ENCODE assay signal across 12 cellular contexts in genomic region chr10:75450654-75451419, GRCh38. TPM values are rescaled to one million over a fixed set of nuclear protein-coding genes. Genes with fewer than 3 reads are reported as not detected.
"Had no signal": no experiment of that assay in that cellular context is flagged by ENCODE, and none has a peak within 500 bp of the region (broad histone marks: within the 10 kb centered on the region; RNA-seq: fewer than 3 reads in every experiment).

No MANE protein-coding gene starts in this region.

- H3K27ac ChIP-seq: cardiac muscle cell, right atrium auricular region, thyroid gland, uterus had no signal

- H3K4me3 Mint-ChIP-seq: activated CD8-positive, alpha-beta T cell treated with anti-CD3 and anti-CD28 coated beads for 36 hours had no signal

- H3K9me3 ChIP-seq: right atrium auricular region, thyroid gland, uterus had no signal

- DNase-seq: activated CD4-positive, alpha-beta T cell treated with anti-CD3 and anti-CD28 coated beads for 4 hours; activated CD8-positive, alpha-beta memory T cell treated with anti-CD3 and anti-CD28 coated beads, Interleukin-2, amount 50 U/mL, for 4 hours; activated CD8-positive, alpha-beta T cell treated with anti-CD3 and anti-CD28 coated beads for 36 hours; activated naive CD4-positive, alpha-beta T cell; heart left ventricle; kidney; small intestine; T1000; thyroid gland; uterus had no signal

- H3K36me3 ChIP-seq: cardiac muscle cell, heart left ventricle, right atrium auricular region, thyroid gland, uterus had no signal

- H3K4me1 ChIP-seq: thyroid gland, uterus had no signal

- H3K27me3 ChIP-seq: heart left ventricle, right atrium auricular region, thyroid gland, uterus had no signal

- H3K27ac Mint-ChIP-seq: activated CD8-positive, alpha-beta T cell treated with anti-CD3 and anti-CD28 coated beads for 36 hours had no signal

- H3K4me3 ChIP-seq: cardiac muscle cell, heart left ventricle, right atrium auricular region, thyroid gland, uterus had no signal

RNA-seq across cellular contexts. Expression of gene LRMDA, which starts 19.4 kb away (rescaled TPM):
- total RNA-seq: activated CD8-positive, alpha-beta T cell treated with anti-CD3 and anti-CD28 coated beads for 36 hours had no signal
